Comparison of ENCODE assay signal across 8 cellular contexts in genomic region chrX:153333271-153333670, GRCh38. TPM values are rescaled to one million over a fixed set of nuclear protein-coding genes. Genes with fewer than 3 reads are reported as not detected.
DNase-seq lines count a peak whose midpoint lies in the region; ATAC-seq and TF ChIP-seq lines count a peak whose summit lies in the region.

No MANE protein-coding gene starts in this region.

- no peak overlapping the region for H3K9ac ChIP-seq in SK-N-MC (ENCODE audit: insufficient read length)

- no peak for DNase-seq in activated CD4-positive, alpha-beta T cell treated with anti-CD3 and anti-CD28 coated beads, Interleukin-2, amount 10 ng/mL, durations not matched to agents 7 days and 5 days
- DNase-seq in activated CD4-positive, alpha-beta T cell treated with anti-CD3 and anti-CD28 coated beads, Interleukin-2, amount 50 U/mL, for 1 hour, result no peak
- DNase-seq in SK-N-MC (ENCODE audit: low read depth, low spot score), result no peak
- peak; percentile 73 for DNase-seq in fibroblast of mammary gland (ENCODE audit: low read depth)
- no peak for DNase-seq in skeletal muscle cell (ENCODE audit: low read depth)
- no peak for DNase-seq in GM10248 (ENCODE audit: extremely low spot score)

- peaks cover 40% of the 10 kb centered on the region for H3K4me1 Mint-ChIP-seq in activated CD4-positive, alpha-beta T cell treated with anti-CD3 and anti-CD28 coated beads, Interleukin-2, amount 10 ng/mL, durations not matched to agents 7 days and 5 days

- no peak overlapping the region for H3K27ac Mint-ChIP-seq in activated CD4-positive, alpha-beta T cell treated with anti-CD3 and anti-CD28 coated beads, Interleukin-2, amount 10 ng/mL, durations not matched to agents 7 days and 5 days

- TF ChIP-seq CTCF in fibroblast of mammary gland (conservative IDR thresholded peaks at IDR 0.05; ENCODE audit: control insufficient read depth, insufficient read depth, low read depth, low read length) (no peak), GM10248 (IDR thresholded peaks at IDR 0.05; ENCODE audit: control extremely low read depth, extremely low read depth, low read depth, missing control alignments) (no peak)

- H3K9me3 ChIP-seq in SK-N-MC (ENCODE audit: low read depth, low read length), result no peaks in the 10 kb centered on the region

- H3K36me3 Mint-ChIP-seq in activated CD4-positive, alpha-beta T cell treated with anti-CD3 and anti-CD28 coated beads, Interleukin-2, amount 10 ng/mL, durations not matched to agents 7 days and 5 days (ENCODE audit: low read depth), result peaks cover 21% of the 10 kb centered on the region

- H3K4me3 ChIP-seq in SK-N-MC (peak overlapping the region; percentile 75), fibroblast of mammary gland (ENCODE audit: control insufficient read depth, low read depth, low read length) (peak overlapping the region; percentile 49), skeletal muscle cell (ENCODE audit: low read depth, low read length) (peak overlapping the region; percentile 47)

- ATAC-seq in HG03159 (IDR thresholded peaks at IDR 0.05; ENCODE audit: unreplicated experiment), result no peak
- no peak for ATAC-seq in GM19455 (IDR thresholded peaks at IDR 0.05; ENCODE audit: unreplicated experiment)

- peaks cover 18% of the 10 kb centered on the region for H3K36me3 ChIP-seq in SK-N-MC (ENCODE audit: insufficient read depth, low read length)

- CTCF ChIA-PET in activated CD4-positive, alpha-beta T cell treated with anti-CD3 and anti-CD28 coated beads, Interleukin-2, amount 10 ng/mL, durations not matched to agents 7 days and 5 days (lab: Charles Lee), result no interaction called here
- CTCF ChIA-PET in GM10248 (lab: Yijun Ruan, JAX), result no interaction called here

- peak overlapping the region; percentile 60; the same call in 1 of the 2 replicates for H3K27ac ChIP-seq in SK-N-MC

- H3K4me3 Mint-ChIP-seq in activated CD4-positive, alpha-beta T cell treated with anti-CD3 and anti-CD28 coated beads, Interleukin-2, amount 10 ng/mL, durations not matched to agents 7 days and 5 days, result peak overlapping the region; percentile 77

- POLR2A ChIA-PET in activated CD4-positive, alpha-beta T cell treated with anti-CD3 and anti-CD28 coated beads, Interleukin-2, amount 10 ng/mL, durations not matched to agents 7 days and 5 days (lab: Charles Lee), result no interaction called here
- POLR2A ChIA-PET in GM10248 (lab: Yijun Ruan, JAX), result no interaction called here

- peaks cover 7% of the 10 kb centered on the region for H3K27me3 Mint-ChIP-seq in activated CD4-positive, alpha-beta T cell treated with anti-CD3 and anti-CD28 coated beads, Interleukin-2, amount 10 ng/mL, durations not matched to agents 7 days and 5 days

- H3K9me3 Mint-ChIP-seq in activated CD4-positive, alpha-beta T cell treated with anti-CD3 and anti-CD28 coated beads, Interleukin-2, amount 10 ng/mL, durations not matched to agents 7 days and 5 days, result no peaks in the 10 kb centered on the region

RNA-seq across cellular contexts. Expression of gene ZNF275, which starts 0.7 kb away (rescaled TPM):
- 10 to 100 TPM; 17.4 to 20.2 TPM for total RNA-seq in activated CD4-positive, alpha-beta T cell treated with anti-CD3 and anti-CD28 coated beads, Interleukin-2, amount 10 ng/mL, durations not matched to agents 7 days and 5 days

RNA-seq across cellular contexts. Expression of gene PNMA6F, which starts 11.7 kb away (rescaled TPM):
- not detected for total RNA-seq in activated CD4-positive, alpha-beta T cell treated with anti-CD3 and anti-CD28 coated beads, Interleukin-2, amount 10 ng/mL, durations not matched to agents 7 days and 5 days
